Comparison of ENCODE assay signal across 20 cellular contexts in the genomic region with DNA sequence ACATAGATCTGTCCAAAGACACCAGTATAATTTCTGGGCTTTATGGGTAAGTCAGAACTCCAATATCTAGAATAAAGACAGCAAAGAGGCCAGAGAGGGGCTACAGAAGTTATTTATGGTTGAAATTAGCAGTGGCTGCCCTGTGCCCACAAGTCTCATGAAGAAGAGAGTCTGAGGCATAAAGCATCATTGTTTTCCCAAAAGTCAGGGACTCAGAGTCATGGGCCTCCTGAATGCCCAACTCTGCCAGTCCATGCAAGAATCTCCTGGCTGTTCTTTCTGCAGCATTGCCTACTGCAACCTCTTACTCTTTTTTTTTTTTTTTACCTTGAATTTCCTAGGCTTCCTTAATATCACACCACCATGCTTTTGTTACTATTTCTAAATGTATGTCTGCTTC. TPM values are rescaled to one million over a fixed set of nuclear protein-coding genes. Genes with fewer than 3 reads are reported as not detected.
A peak's percentile ranks its signal among the peaks of the same experiment; 100 is the strongest.
DNase-seq lines count a peak whose midpoint lies in the region; TF ChIP-seq lines count a peak whose summit lies in the region.
"Had no signal": no experiment of that assay in that cellular context is flagged by ENCODE, and none has a peak within 500 bp of the region (broad histone marks: within the 10 kb centered on the region; RNA-seq: fewer than 3 reads in every experiment).

No MANE protein-coding gene starts in this region.

- no peak for TF ChIP-seq CTCF in HEK293 (tag by site-specific recombination; IDR thresholded peaks at IDR 0.05)
- TF ChIP-seq CTCF in dorsolateral prefrontal cortex (IDR thresholded peaks at IDR 0.05 in 54 of 56, conservative IDR thresholded peaks at IDR 0.05 in 2 of 56; ENCODE audit: low read depth in 1 of 56, partially characterized antibody in 56 of 56): no peak
- TF ChIP-seq CTCF in nephron (IDR thresholded peaks at IDR 0.05; ENCODE audit: unreplicated experiment in 3 of 3): no peak

- CTCF ChIA-PET in HEK293 (lab: Yijun Ruan, JAX): interaction anchor here (1.2 kb wide), 1 partner anchor 9 kb away, joined by 3 read pairs; no protein-coding TSS in a partner anchor

- no peaks in the 10 kb centered on the region for H3K9me3 Mint-ChIP-seq in nephron
- H3K9me3 Mint-ChIP-seq: CD4-positive, CD25-positive, alpha-beta regulatory T cell; CD8-positive, alpha-beta memory T cell; HFFc6; IgD-negative memory B cell had no signal

- H3K36me3 Mint-ChIP-seq in nephron (ENCODE audit: low read depth): peaks cover 24% of the 10 kb centered on the region
- H3K36me3 Mint-ChIP-seq: CD4-positive, CD25-positive, alpha-beta regulatory T cell; CD8-positive, alpha-beta memory T cell; IgD-negative memory B cell had no signal

- H3K27ac Mint-ChIP-seq in nephron: peak overlapping the region in 2 of 3 experiments; percentile 23 to 49
- H3K27ac Mint-ChIP-seq: CD4-positive, CD25-positive, alpha-beta regulatory T cell; CD8-positive, alpha-beta memory T cell; HFFc6 had no signal

- POLR2A ChIA-PET in HEK293 (lab: Yijun Ruan, JAX): no interaction called here

- H3K27me3 ChIP-seq in dorsolateral prefrontal cortex: no peaks in the 10 kb centered on the region
- H3K27me3 ChIP-seq: BE2C had no signal

- intact Hi-C loops in dorsolateral prefrontal cortex (cut with DNase I): no loop called here

- DNase-seq in dorsolateral prefrontal cortex (no peak), substantia nigra (lab: John Stamatoyannopoulos, UW) (no peak), nucleus accumbens (lab: John Stamatoyannopoulos, UW) (no peak), GDM1 (lab: John Stamatoyannopoulos, UW) (no peak), T-helper 1 cell (no peak)
- DNase-seq in activated CD4-positive, alpha-beta T cell treated with anti-CD3 and anti-CD28 coated beads, Interleukin-2, amount 50 U/mL, for 4 hours: no peak
- DNase-seq: BE2C; CD4-positive, CD25-positive, alpha-beta regulatory T cell; CD8-positive, alpha-beta memory T cell; COR-L47; DMS 273 treated with DMSO at 0.1 percent for 48 hours; DND-41; EL; GM23248; HCEC 1CT; HFFc6 had no signal

- peaks cover 45% of the 10 kb centered on the region for H3K4me1 ChIP-seq in HEK293 (ENCODE audit: control insufficient read depth, insufficient read depth, low read length)
- H3K4me1 ChIP-seq: BE2C had no signal

- no peak overlapping the region for H3K4me3 Mint-ChIP-seq in nephron
- H3K4me3 Mint-ChIP-seq: CD4-positive, CD25-positive, alpha-beta regulatory T cell; CD8-positive, alpha-beta memory T cell; HFFc6; IgD-negative memory B cell had no signal

- peaks cover 42% of the 10 kb centered on the region for H3K4me1 Mint-ChIP-seq in nephron
- H3K4me1 Mint-ChIP-seq: CD4-positive, CD25-positive, alpha-beta regulatory T cell; CD8-positive, alpha-beta memory T cell had no signal

- H3K27ac ChIP-seq in HEK293 (ENCODE audit: extremely low read depth, low read depth, low read length) (peak overlapping the region; percentile 85; the same call in 1 of the 2 replicates), dorsolateral prefrontal cortex (peak overlapping the region in 39 of 59 donors; percentile 1 to 82 (median 55)), substantia nigra (ENCODE audit: low read depth, low read length, poor library complexity, severe bottlenecking) (peak overlapping the region; percentile 32)
- H3K27ac ChIP-seq: GM23248 had no signal

- peaks cover 0 to 7% of the 10 kb centered on the region in 2 experiments; a peak in 1 of 3 replicates for H3K36me3 ChIP-seq in HEK293 (ENCODE audit: control insufficient read depth in 2 of 2, insufficient read depth in 1 of 2, low read length in 2 of 2)
- H3K36me3 ChIP-seq: BE2C had no signal

- H3K4me3 ChIP-seq in HEK293 (ENCODE audit: low read depth, low read length) (no peak overlapping the region), dorsolateral prefrontal cortex (no peak overlapping the region)
- H3K4me3 ChIP-seq: GM23248 had no signal

- H3K9me3 ChIP-seq in HEK293 (ENCODE audit: control insufficient read depth, insufficient read depth, low read depth, low read length): no peaks in the 10 kb centered on the region
- H3K9me3 ChIP-seq: BE2C had no signal

- no peaks in the 10 kb centered on the region for H3K27me3 Mint-ChIP-seq in nephron (ENCODE audit: low read depth)
- H3K27me3 Mint-ChIP-seq: CD4-positive, CD25-positive, alpha-beta regulatory T cell; IgD-negative memory B cell had no signal

TF ChIP-seq in HEK293, 187 proteins besides CTCF, POLR2A, EP300 and RAD21 (continues in another document):
- TF ChIP-seq ZNF571 (tag by site-specific recombination; IDR thresholded peaks at IDR 0.05) (no peak), ZNF16 (tag by site-specific recombination; IDR thresholded peaks at IDR 0.05; ENCODE audit: low read depth) (no peak), GLIS2 (tag by site-specific recombination; IDR thresholded peaks at IDR 0.05) (no peak), EGR2 (tag by site-specific recombination; IDR thresholded peaks at IDR 0.05; ENCODE audit: low read depth) (no peak), ZNF610 (tag by site-specific recombination; IDR thresholded peaks at IDR 0.05; ENCODE audit: borderline replicate concordance) (no peak), ZNF837 (tag by site-specific recombination; IDR thresholded peaks at IDR 0.05) (no peak), ZNF561 (tag by site-specific recombination; IDR thresholded peaks at IDR 0.05; ENCODE audit: borderline replicate concordance) (no peak), ZNF777 (tag by site-specific recombination; IDR thresholded peaks at IDR 0.05; ENCODE audit: borderline replicate concordance) (no peak), ZEB2 (tag by site-specific recombination; IDR thresholded peaks at IDR 0.05) (no peak)
- TF ChIP-seq, protein P1, sequence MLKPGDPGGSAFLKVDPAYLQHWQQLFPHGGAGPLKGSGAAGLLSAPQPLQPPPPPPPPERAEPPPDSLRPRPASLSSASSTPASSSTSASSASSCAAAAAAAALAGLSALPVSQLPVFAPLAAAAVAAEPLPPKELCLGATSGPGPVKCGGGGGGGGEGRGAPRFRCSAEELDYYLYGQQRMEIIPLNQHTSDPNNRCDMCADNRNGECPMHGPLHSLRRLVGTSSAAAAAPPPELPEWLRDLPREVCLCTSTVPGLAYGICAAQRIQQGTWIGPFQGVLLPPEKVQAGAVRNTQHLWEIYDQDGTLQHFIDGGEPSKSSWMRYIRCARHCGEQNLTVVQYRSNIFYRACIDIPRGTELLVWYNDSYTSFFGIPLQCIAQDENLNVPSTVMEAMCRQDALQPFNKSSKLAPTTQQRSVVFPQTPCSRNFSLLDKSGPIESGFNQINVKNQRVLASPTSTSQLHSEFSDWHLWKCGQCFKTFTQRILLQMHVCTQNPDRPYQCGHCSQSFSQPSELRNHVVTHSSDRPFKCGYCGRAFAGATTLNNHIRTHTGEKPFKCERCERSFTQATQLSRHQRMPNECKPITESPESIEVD (tag by site-specific recombination; IDR thresholded peaks at IDR 0.05): no peak
- TF ChIP-seq, protein P2, sequence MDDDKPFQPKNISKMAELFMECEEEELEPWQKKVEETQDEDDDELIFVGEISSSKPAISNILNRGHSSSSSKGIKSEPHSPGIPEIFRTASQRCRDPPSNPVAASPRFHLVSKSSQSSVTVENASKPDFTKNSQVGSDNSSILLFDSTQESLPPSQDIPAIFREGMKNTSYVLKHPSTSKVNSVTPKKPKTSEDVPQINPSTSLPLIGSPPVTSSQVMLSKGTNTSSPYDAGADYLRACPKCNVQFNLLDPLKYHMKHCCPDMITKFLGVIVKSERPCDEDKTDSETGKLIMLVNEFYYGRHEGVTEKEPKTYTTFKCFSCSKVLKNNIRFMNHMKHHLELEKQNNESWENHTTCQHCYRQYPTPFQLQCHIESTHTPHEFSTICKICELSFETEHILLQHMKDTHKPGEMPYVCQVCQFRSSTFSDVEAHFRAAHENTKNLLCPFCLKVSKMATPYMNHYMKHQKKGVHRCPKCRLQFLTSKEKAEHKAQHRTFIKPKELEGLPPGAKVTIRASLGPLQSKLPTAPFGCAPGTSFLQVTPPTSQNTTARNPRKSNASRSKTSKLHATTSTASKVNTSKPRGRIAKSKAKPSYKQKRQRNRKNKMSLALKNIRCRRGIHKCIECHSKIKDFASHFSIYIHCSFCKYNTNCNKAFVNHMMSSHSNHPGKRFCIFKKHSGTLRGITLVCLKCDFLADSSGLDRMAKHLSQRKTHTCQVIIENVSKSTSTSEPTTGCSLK (tag by site-specific recombination; IDR thresholded peaks at IDR 0.05): no peak
- TF ChIP-seq, protein P3, sequence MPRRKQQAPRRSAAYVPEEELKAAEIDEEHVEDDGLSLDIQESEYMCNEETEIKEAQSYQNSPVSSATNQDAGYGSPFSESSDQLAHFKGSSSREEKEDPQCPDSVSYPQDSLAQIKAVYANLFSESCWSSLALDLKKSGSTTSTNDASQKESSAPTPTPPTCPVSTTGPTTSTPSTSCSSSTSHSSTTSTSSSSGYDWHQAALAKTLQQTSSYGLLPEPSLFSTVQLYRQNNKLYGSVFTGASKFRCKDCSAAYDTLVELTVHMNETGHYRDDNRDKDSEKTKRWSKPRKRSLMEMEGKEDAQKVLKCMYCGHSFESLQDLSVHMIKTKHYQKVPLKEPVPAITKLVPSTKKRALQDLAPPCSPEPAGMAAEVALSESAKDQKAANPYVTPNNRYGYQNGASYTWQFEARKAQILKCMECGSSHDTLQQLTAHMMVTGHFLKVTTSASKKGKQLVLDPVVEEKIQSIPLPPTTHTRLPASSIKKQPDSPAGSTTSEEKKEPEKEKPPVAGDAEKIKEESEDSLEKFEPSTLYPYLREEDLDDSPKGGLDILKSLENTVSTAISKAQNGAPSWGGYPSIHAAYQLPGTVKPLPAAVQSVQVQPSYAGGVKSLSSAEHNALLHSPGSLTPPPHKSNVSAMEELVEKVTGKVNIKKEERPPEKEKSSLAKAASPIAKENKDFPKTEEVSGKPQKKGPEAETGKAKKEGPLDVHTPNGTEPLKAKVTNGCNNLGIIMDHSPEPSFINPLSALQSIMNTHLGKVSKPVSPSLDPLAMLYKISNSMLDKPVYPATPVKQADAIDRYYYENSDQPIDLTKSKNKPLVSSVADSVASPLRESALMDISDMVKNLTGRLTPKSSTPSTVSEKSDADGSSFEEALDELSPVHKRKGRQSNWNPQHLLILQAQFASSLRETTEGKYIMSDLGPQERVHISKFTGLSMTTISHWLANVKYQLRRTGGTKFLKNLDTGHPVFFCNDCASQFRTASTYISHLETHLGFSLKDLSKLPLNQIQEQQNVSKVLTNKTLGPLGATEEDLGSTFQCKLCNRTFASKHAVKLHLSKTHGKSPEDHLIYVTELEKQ (tag by site-specific recombination; IDR thresholded peaks at IDR 0.05; ENCODE audit: borderline replicate concordance): no peak

RNA-seq across cellular contexts. Expression of a gene that starts 49.6 kb away (rescaled TPM):
- 100 to 1,000 TPM in 79 of 120 experiments, 10 to 100 TPM in 41; 59.9 to 264 (median 115) TPM for total RNA-seq in dorsolateral prefrontal cortex
- total RNA-seq: CD4-positive, CD25-positive, alpha-beta regulatory T cell; G401 had no signal

Comparison
In these comparisons a context has a peak if more than half of its experiments do, and no peak if none do; other contexts are left out.
1. H3K27ac ChIP-seq: peak in every context shown above with its lines; median percentile 85 in HEK293; 55 in dorsolateral prefrontal cortex; 32 in substantia nigra.